In genomic region chr1:89894210-89894668, GRCh38 we compare ENCODE assay signal across 15 cellular contexts.
DNase-seq lines count a peak whose midpoint lies in the region; ATAC-seq, FAIRE-seq and TF ChIP-seq lines count a peak whose summit lies in the region.
"Had no signal": no experiment of that assay in that cellular context is flagged by ENCODE, and none has a peak within 500 bp of the region (broad histone marks: within the 10 kb centered on the region; RNA-seq: fewer than 3 reads in every experiment).

No MANE protein-coding gene starts in this region.

- no peak for FAIRE-seq in D721Med (lab: Jason Lieb, UNC)

- no peaks in the 10 kb centered on the region for H3K9me3 ChIP-seq in fibroblast of lung (ENCODE audit: control insufficient read depth, insufficient read depth, low read depth, low read length)
- H3K9me3 ChIP-seq in Peyer's patch = no peaks in the 10 kb centered on the region
- H3K9me3 ChIP-seq: vagina had no signal

- H3K4me3 ChIP-seq in fibroblast of lung (replicated peaks in 1 of 4; ENCODE audit: control extremely low read depth in 1 of 4, insufficient read depth in 1 of 4, low read depth in 3 of 4, low read length in 4 of 4) (no peak overlapping the region), Peyer's patch (no peak overlapping the region)
- H3K4me3 ChIP-seq: vagina had no signal

- no peaks in the 10 kb centered on the region for H3K79me2 ChIP-seq in fibroblast of lung (ENCODE audit: control insufficient read depth, insufficient read depth, low read length)

- no peak for TF ChIP-seq CTCF in fibroblast of lung (conservative IDR thresholded peaks at IDR 0.05 in 1 of 2, IDR thresholded peaks at IDR 0.05 in 1 of 2; ENCODE audit: low read depth in 1 of 2, low read length in 2 of 2)
- no peak for TF ChIP-seq CTCF in Peyer's patch (IDR thresholded peaks at IDR 0.05)
- TF ChIP-seq CTCF in D721Med (IDR thresholded peaks at IDR 0.05; ENCODE audit: insufficient read depth, missing control alignments) = no peak

- DNase-seq in GM03348 (ENCODE audit: low spot score) = peak; percentile 74
- DNase-seq in fibroblast of lung (ENCODE audit: low read depth in 2 of 2) = peak; percentile 80 to 94
- peak; percentile 58 for DNase-seq in renal cortical epithelial cell (ENCODE audit: low read depth)
- DNase-seq in Peyer's patch = no peak
- DNase-seq in D721Med (ENCODE audit: insufficient read length, low spot score) = no peak
- DNase-seq in NCI-H2171 (lab: John Stamatoyannopoulos, UW) = no peak
- DNase-seq: activated CD4-positive, alpha-beta memory T cell treated with anti-CD3 and anti-CD28 coated beads for 36 hours; DMS 273 treated with DMSO at 0.1 percent for 48 hours; effector CD4-positive, alpha-beta T cell; naive B cell; NCI-H510A; stimulated activated CD8-positive, alpha-beta memory T cell treated with anti-CD3 and anti-CD28 coated beads, Interleukin-4, amount 100 ng/mL, for 48 hours had no signal

- no peak for TF ChIP-seq POLR2A in Peyer's patch (IDR thresholded peaks at IDR 0.05)

- H3K4me2 ChIP-seq in fibroblast of lung (ENCODE audit: extremely low read depth, insufficient read depth, low read length) = peak overlapping the region; percentile 42

- H3K4me1 ChIP-seq in fibroblast of lung (ENCODE audit: control insufficient read depth, extremely low read depth, insufficient read depth, low read length) (peaks cover 9% of the 10 kb centered on the region), Peyer's patch (no peaks in the 10 kb centered on the region)
- H3K4me1 ChIP-seq: vagina had no signal

- H3K27me3 ChIP-seq in fibroblast of lung (ENCODE audit: control insufficient read depth, insufficient read depth, low read length) (no peaks in the 10 kb centered on the region), Peyer's patch (no peaks in the 10 kb centered on the region)
- H3K27me3 ChIP-seq: vagina had no signal

- H3K36me3 ChIP-seq in fibroblast of lung (ENCODE audit: control insufficient read depth, insufficient read depth, low read length) (no peaks in the 10 kb centered on the region), Peyer's patch (no peaks in the 10 kb centered on the region)
- H3K36me3 ChIP-seq: vagina had no signal

- H3K27ac ChIP-seq in fibroblast of lung (ENCODE audit: insufficient read depth, low read length) = peak overlapping the region; percentile 24
- no peak overlapping the region for H3K27ac ChIP-seq in Peyer's patch
- H3K27ac ChIP-seq: vagina had no signal

- no peak overlapping the region for H3K9ac ChIP-seq in fibroblast of lung (ENCODE audit: insufficient read depth, low read length)

- H4K20me1 ChIP-seq in fibroblast of lung (ENCODE audit: control insufficient read depth, extremely low read depth, insufficient read depth, low read length) = no peaks in the 10 kb centered on the region

- ATAC-seq in SK-N-SH treated with all-trans-retinoic acid at 6 μM for 48 hours (peak; percentile 99), HG02610 (IDR thresholded peaks at IDR 0.05; ENCODE audit: unreplicated experiment) (no peak)

- H2AFZ ChIP-seq in fibroblast of lung (ENCODE audit: low read length) = no peak overlapping the region

TF ChIP-seq in SK-N-SH treated with all-trans-retinoic acid at 6 μM for 48 hours, 23 proteins besides CTCF, POLR2A, EP300 and RAD21:
- no peak for TF ChIP-seq PPARA (CRISPR knock-in tag; IDR thresholded peaks at IDR 0.05; ENCODE audit: borderline replicate concordance)
- 0 out of 2 replicates have a peak, but pooled peaks have one; percentile 51 for TF ChIP-seq POU6F1 (CRISPR knock-in tag; IDR thresholded peaks at IDR 0.05; ENCODE audit: borderline replicate concordance, low read depth)
- no peak for TF ChIP-seq CSDC2 (CRISPR knock-in tag; IDR thresholded peaks at IDR 0.05)
- TF ChIP-seq ZNF565 (CRISPR knock-in tag; conservative IDR thresholded peaks at IDR 0.05; ENCODE audit: low read depth) = no peak
- TF ChIP-seq ZFP3 (CRISPR knock-in tag; IDR thresholded peaks at IDR 0.05) = no peak
- TF ChIP-seq ISL1 (CRISPR knock-in tag; IDR thresholded peaks at IDR 0.05) = peak; percentile 51
- TF ChIP-seq ZC3H10 (CRISPR knock-in tag; IDR thresholded peaks at IDR 0.05) = no peak
- TF ChIP-seq TCF4 (CRISPR knock-in tag; IDR thresholded peaks at IDR 0.05; ENCODE audit: borderline replicate concordance) = no peak

Comparison
In these comparisons a context has a peak if more than half of its experiments do, and no peak if none do; other contexts are left out.
1. DNase-seq: peak in GM03348 (single experiment), fibroblast of lung (2 of 2) and renal cortical epithelial cell (single experiment); none in Peyer's patch (0 of 3), D721Med (single experiment) and NCI-H2171 (single experiment).